ENCODE assay signal across 12 cellular contexts in genomic region chr4:38985363-38986065, GRCh38. TPM values are rescaled to one million over a fixed set of nuclear protein-coding genes. Genes with fewer than 3 reads are reported as not detected.
DNase-seq lines count a peak whose midpoint lies in the region; FAIRE-seq and TF ChIP-seq lines count a peak whose summit lies in the region.
"Had no signal": no experiment of that assay in that cellular context is flagged by ENCODE, and none has a peak within 500 bp of the region (broad histone marks: within the 10 kb centered on the region; RNA-seq: fewer than 3 reads in every experiment).

No MANE protein-coding gene starts in this region.

- H4K91ac ChIP-seq in H1 (replicated peaks; ENCODE audit: insufficient read length, low read length): no peak overlapping the region

- peaks cover 7% of the 10 kb centered on the region for H3K9me3 Mint-ChIP-seq in activated CD4-positive, alpha-beta T cell treated with anti-CD3 and anti-CD28 coated beads, Interleukin-2, amount 10 ng/mL, durations not matched to agents 24 days and 14 days

- WGBS in H1 (ENCODE audit: extremely low coverage in 1 of 2, insufficient coverage in 1 of 2, insufficient read length in 1 of 2, insufficient replicate concordance in 2 of 2, low coverage in 1 of 2, low lambda C conversion rate in 2 of 2, missing lambda C conversion rate in 1 of 2), 2 experiments: 78% methylated on average over 10 of the region's 10 CpGs; no CpG with 5 or more reads in 1 of the 2 experiments

- H3K27me3 Mint-ChIP-seq in activated CD4-positive, alpha-beta T cell treated with anti-CD3 and anti-CD28 coated beads, Interleukin-2, amount 10 ng/mL, durations not matched to agents 24 days and 14 days: no peaks in the 10 kb centered on the region

- H4K8ac ChIP-seq in H1 (ENCODE audit: extremely low read depth, insufficient read depth, low read length): no peak overlapping the region

- FAIRE-seq in H1 (lab: Jason Lieb, UNC): no peak

- no peak for TF ChIP-seq RAD21 in H1 (IDR thresholded peaks at IDR 0.05 in 1 of 2, conservative IDR thresholded peaks at IDR 0.05 in 1 of 2; ENCODE audit: low read depth in 2 of 2, low read length in 2 of 2)

- no peak for TF ChIP-seq POLR2A in H1 (IDR thresholded peaks at IDR 0.05; ENCODE audit: control extremely low read depth in 1 of 2, low read depth in 2 of 2, low read length in 2 of 2)

- peak overlapping the region; percentile 86 for H3K27ac Mint-ChIP-seq in activated CD4-positive, alpha-beta T cell treated with anti-CD3 and anti-CD28 coated beads, Interleukin-2, amount 10 ng/mL, durations not matched to agents 24 days and 14 days

- H3K9me3 ChIP-seq in OCI-LY1 (ENCODE audit: low read length): no peaks in the 10 kb centered on the region
- no peaks in the 10 kb centered on the region for H3K9me3 ChIP-seq in H1 (ENCODE audit: insufficient read depth in 2 of 2, low read depth in 1 of 2, low read length in 1 of 2)
- no peaks in the 10 kb centered on the region for H3K9me3 ChIP-seq in skeletal muscle satellite cell (replicated peaks; ENCODE audit: low read length)
- H3K9me3 ChIP-seq: tibial nerve had no signal

- H3K4me1 ChIP-seq in OCI-LY1 (ENCODE audit: insufficient read depth, low read length, severe bottlenecking) (peaks cover 37% of the 10 kb centered on the region), H1 (replicated peaks in 1 of 4; ENCODE audit: control insufficient read depth in 3 of 4, insufficient read depth in 4 of 4, low read length in 3 of 4) (no peaks in the 10 kb centered on the region; a peak in 1 of 7 replicates), skeletal muscle satellite cell (ENCODE audit: control insufficient read depth, insufficient read depth, low read length) (peaks cover 59% of the 10 kb centered on the region)

- H3K27me3 ChIP-seq in OCI-LY1 (ENCODE audit: insufficient read depth, low read length): no peaks in the 10 kb centered on the region
- H3K27me3 ChIP-seq in H1 (replicated peaks in 1 of 4; ENCODE audit: control insufficient read depth in 3 of 4, extremely low read depth in 1 of 4, insufficient read depth in 3 of 4, low read length in 3 of 4): no peaks in the 10 kb centered on the region
- H3K27me3 ChIP-seq in skeletal muscle satellite cell (ENCODE audit: control insufficient read depth, insufficient read depth, low read length): no peaks in the 10 kb centered on the region
- H3K27me3 ChIP-seq: tibial nerve had no signal

- no peak overlapping the region for H3K56ac ChIP-seq in H1 (replicated peaks; ENCODE audit: insufficient read length, low read depth, low read length)

- H2BK120ac ChIP-seq in H1 (replicated peaks; ENCODE audit: low read depth, low read length): no peak overlapping the region

- peak overlapping the region; percentile 41 for H3K4me2 ChIP-seq in OCI-LY1 (ENCODE audit: low read length)
- no peak overlapping the region for H3K4me2 ChIP-seq in H1 (ENCODE audit: insufficient read depth in 1 of 2, low read depth in 2 of 2, low read length in 2 of 2)
- H3K4me2 ChIP-seq in skeletal muscle satellite cell (ENCODE audit: low read length): peak overlapping the region; percentile 68

- H3K36me3 ChIP-seq in OCI-LY1 (ENCODE audit: insufficient read depth, low read length): peaks cover 81% of the 10 kb centered on the region
- H3K36me3 ChIP-seq in H1 (ENCODE audit: control insufficient read depth in 2 of 4, insufficient read depth in 4 of 4, low read length in 3 of 4): no peaks in the 10 kb centered on the region
- no peaks in the 10 kb centered on the region for H3K36me3 ChIP-seq in skeletal muscle satellite cell (ENCODE audit: insufficient read depth, low read length)
- H3K36me3 ChIP-seq: tibial nerve had no signal

- peak overlapping the region; percentile 80 for H3K27ac ChIP-seq in OCI-LY1 (ENCODE audit: low read depth, low read length, poor library complexity, severe bottlenecking)
- H3K27ac ChIP-seq in H1 (ENCODE audit: low read depth, low read length): no peak overlapping the region

- no peaks in the 10 kb centered on the region for H3K23me2 ChIP-seq in H1 (ENCODE audit: low read depth, low read length)

- no peak overlapping the region for H2BK15ac ChIP-seq in H1 (ENCODE audit: low read length)

- H3K23ac ChIP-seq in H1 (ENCODE audit: insufficient read length): no peak overlapping the region

- no peak overlapping the region for H3K14ac ChIP-seq in H1 (ENCODE audit: insufficient read length)

- H3K9ac ChIP-seq in OCI-LY1 (ENCODE audit: low read length) (peak overlapping the region; percentile 8; the same call in 1 of the 2 replicates), H1 (replicated peaks in 1 of 4; ENCODE audit: extremely low read depth in 1 of 4, low read depth in 3 of 4, low read length in 3 of 4) (no peak overlapping the region), skeletal muscle satellite cell (ENCODE audit: low read depth, low read length) (peak overlapping the region; percentile 10)

- H2AFZ ChIP-seq in OCI-LY1 (ENCODE audit: low read length) (no peak overlapping the region), H1 (ENCODE audit: low read length) (0 out of 2 replicates have a peak overlapping the region, but pooled peaks have one; percentile 10)

- no peak overlapping the region for H2BK5ac ChIP-seq in H1 (ENCODE audit: low read depth, low read length)

- DNase-seq in activated CD4-positive, alpha-beta T cell treated with anti-CD3 and anti-CD28 coated beads, Interleukin-2, amount 10 ng/mL, durations not matched to agents 24 days and 14 days: peak; percentile 57
- no peak for DNase-seq in activated CD4-positive, alpha-beta T cell treated with anti-CD3 and anti-CD28 coated beads for 1 hour
- DNase-seq in H1 (ENCODE audit: low read depth in 1 of 2, low spot score in 2 of 2): no peak
- DNase-seq in NCI-H226: no peak
- no peak for DNase-seq in NCI-H510A (lab: John Stamatoyannopoulos, UW)
- DNase-seq in stimulated activated CD4-positive, alpha-beta T cell treated with anti-CD3 and anti-CD28 coated beads, Interleukin-2, amount 100 ng/mL, for 48 hours: no peak
- DNase-seq: DMS79 treated with DMSO at 0.1 percent for 48 hours, NCI-H1417, SW 1271 had no signal

- no peak overlapping the region for H2BK20ac ChIP-seq in H1 (ENCODE audit: low read length)

- CTCF ChIA-PET in H1 (lab: Charles Lee; ENCODE audit: partially characterized antibody): interaction anchor here (0.6 to 1.5 kb wide), 3 partner anchors 130 to 221 kb away, joined by 3 to 6 read pairs (median 4); no protein-coding TSS in a partner anchor

- H3K79me2 ChIP-seq in OCI-LY1 (ENCODE audit: insufficient read depth, low read length) (no peaks in the 10 kb centered on the region), H1 (ENCODE audit: control insufficient read depth in 1 of 2, insufficient read depth in 2 of 2, low read length in 2 of 2) (no peaks in the 10 kb centered on the region)

- H4K20me1 ChIP-seq in OCI-LY1 (ENCODE audit: insufficient read depth, low read length) (no peaks in the 10 kb centered on the region), H1 (replicated peaks in 1 of 2; ENCODE audit: control insufficient read depth in 1 of 2, insufficient read depth in 2 of 2, low read length in 2 of 2) (no peaks in the 10 kb centered on the region)

- no peak overlapping the region for H2BK12ac ChIP-seq in H1 (ENCODE audit: low read depth, low read length)

- H4K5ac ChIP-seq in H1 (ENCODE audit: insufficient read length, low read depth, low read length): no peak overlapping the region

- H3K4me3 Mint-ChIP-seq in activated CD4-positive, alpha-beta T cell treated with anti-CD3 and anti-CD28 coated beads, Interleukin-2, amount 10 ng/mL, durations not matched to agents 24 days and 14 days: peak overlapping the region; percentile 72

- TF ChIP-seq CTCF in OCI-LY1 (IDR thresholded peaks at IDR 0.05; ENCODE audit: low read length): no peak
- no peak for TF ChIP-seq CTCF in H1 (IDR thresholded peaks at IDR 0.05; ENCODE audit: control extremely low read depth in 1 of 3, insufficient read depth in 1 of 3, low read depth in 1 of 3, low read length in 3 of 3)

- H3K4me3 ChIP-seq in OCI-LY1 (ENCODE audit: low read depth, low read length, poor library complexity, severe bottlenecking) (peak overlapping the region; percentile 15), H1 (ENCODE audit: extremely low read depth in 1 of 4, insufficient read depth in 2 of 4, low read depth in 3 of 4, low read length in 4 of 4) (no peak overlapping the region), skeletal muscle satellite cell (ENCODE audit: low read length) (peak overlapping the region; percentile 35)

- TF ChIP-seq EP300 in H1 (IDR thresholded peaks at IDR 0.05; ENCODE audit: borderline replicate concordance in 1 of 2, low read depth in 2 of 2, low read length in 2 of 2): no peak

- no peaks in the 10 kb centered on the region for H3F3A ChIP-seq in OCI-LY1 (ENCODE audit: insufficient read depth, low read length)

- no peak overlapping the region for H3K4ac ChIP-seq in H1 (replicated peaks; ENCODE audit: insufficient read length, low read depth, low read length)

- H2AK5ac ChIP-seq in H1 (ENCODE audit: low read depth, low read length): no peak overlapping the region

- no peak overlapping the region for H3K18ac ChIP-seq in H1 (ENCODE audit: extremely low read depth, low read length)

- peaks cover 67% of the 10 kb centered on the region for H3K36me3 Mint-ChIP-seq in activated CD4-positive, alpha-beta T cell treated with anti-CD3 and anti-CD28 coated beads, Interleukin-2, amount 10 ng/mL, durations not matched to agents 24 days and 14 days (ENCODE audit: low read depth)

- no peaks in the 10 kb centered on the region for H3K9me2 ChIP-seq in OCI-LY1 (ENCODE audit: low read depth, low read length)

- intact Hi-C loops in activated CD4-positive, alpha-beta T cell treated with anti-CD3 and anti-CD28 coated beads, Interleukin-2, amount 10 ng/mL, durations not matched to agents 24 days and 14 days (cut with micrococcal nuclease): loop anchor here (1.0 to 2.0 kb wide), 2 partner anchors 27 to 47 kb away; no protein-coding TSS in a partner anchor

- POLR2A ChIA-PET in H1 (lab: Charles Lee; ENCODE audit: partially characterized antibody): no interaction called here

- H3K79me1 ChIP-seq in H1 (ENCODE audit: low read depth, low read length): no peaks in the 10 kb centered on the region

- peaks cover 75% of the 10 kb centered on the region for H3K4me1 Mint-ChIP-seq in activated CD4-positive, alpha-beta T cell treated with anti-CD3 and anti-CD28 coated beads, Interleukin-2, amount 10 ng/mL, durations not matched to agents 24 days and 14 days

RNA-seq across cellular contexts. Expression of gene TMEM156, which starts 46.7 kb away (rescaled TPM):
- total RNA-seq in activated CD4-positive, alpha-beta T cell treated with anti-CD3 and anti-CD28 coated beads, Interleukin-2, amount 10 ng/mL, durations not matched to agents 24 days and 14 days: 25.9 and 26.9 TPM in 2 replicates
- not detected in 2 replicates for total RNA-seq in H1 (2021; fragmentation: NEBNext Ultra II Directional; extraction: Animal tissue kit (Norgen Biotek cat#: 25700))
- not detected in 2 replicates for polyA plus RNA-seq in H1 (2011; rRNA removed)
- not detected for polyA plus RNA-seq in H1 (2011; cell fraction: cytosol; rRNA removed)
- polyA plus RNA-seq in H1 (2011; cell fraction: nucleus; rRNA removed): not detected
- not detected in 4 replicates for polyA plus RNA-seq in H1 (2012, experiment 1 of 2)
- not detected for polyA plus RNA-seq in H1 (2012, experiment 2 of 2)
- not detected for polyA plus RNA-seq in H1 (2013, experiment 1 of 2)
- not detected for polyA plus RNA-seq in H1 (2013, experiment 2 of 2)
- polyA minus RNA-seq in H1 (2011; rRNA and poly(A)+ RNA removed): not detected in 2 replicates
- not detected for polyA minus RNA-seq in H1 (2011; cell fraction: cytosol; rRNA and poly(A)+ RNA removed)
- polyA minus RNA-seq in H1 (2011; cell fraction: nucleus; rRNA and poly(A)+ RNA removed): not detected
- total RNA-seq in skeletal muscle satellite cell (2012; rRNA removed): 0.87 and 3.3 TPM in 2 replicates

Comparison
In these comparisons a context has a peak if more than half of its experiments do, and no peak if none do; other contexts are left out.
1. H3K4me2 ChIP-seq: peak in OCI-LY1 (single experiment) and skeletal muscle satellite cell (single experiment); none in H1 (0 of 2).
2. H3K4me3 ChIP-seq: peak in OCI-LY1 (single experiment) and skeletal muscle satellite cell (single experiment); none in H1 (0 of 4).
3. H3K9ac ChIP-seq: peak in OCI-LY1 (single experiment) and skeletal muscle satellite cell (single experiment); none in H1 (0 of 4).
4. RNA of gene TMEM156, which starts 46.7 kb away (total RNA-seq): 25.9 to 26.9 TPM in activated CD4-positive, alpha-beta T cell treated with anti-CD3 and anti-CD28 coated beads, Interleukin-2, amount 10 ng/mL, durations not matched to agents 24 days and 14 days; not detected in H1; every median in the first group is over 10 times any median in the second.